Comparison of ENCODE assay signal across 8 cellular contexts in genomic region chr4:184983660-184984356, GRCh38. TPM values are rescaled to one million over a fixed set of nuclear protein-coding genes. Genes with fewer than 3 reads are reported as not detected.
DNase-seq lines count a peak whose midpoint lies in the region; ATAC-seq and TF ChIP-seq lines count a peak whose summit lies in the region.

No MANE protein-coding gene starts in this region.

- H3K27ac ChIP-seq in SK-N-SH (ENCODE audit: low read depth in 2 of 2, low read length in 1 of 2): peak overlapping the region in 1 of 2 experiments; percentile 67; a peak in 2 of 4 replicates
- no peak overlapping the region for H3K27ac ChIP-seq in adrenal gland

- no peaks in the 10 kb centered on the region for H3F3A ChIP-seq in SK-N-SH (replicated peaks; ENCODE audit: insufficient read depth)

- no peaks in the 10 kb centered on the region for H3K9me3 ChIP-seq in SK-N-SH
- H3K9me3 ChIP-seq in adrenal gland (replicated peaks in 1 of 3): no peaks in the 10 kb centered on the region

- DNase-seq in EH (ENCODE audit: low read depth) (peak; percentile 47), SK-N-SH (peak; percentile 95), adrenal gland (peak; percentile 26 to 73 (median 64)), immature natural killer cell (peak; percentile 14 to 18 (median 17)), SKM-1 (lab: John Stamatoyannopoulos, UW; ENCODE audit: unreplicated experiment) (no peak)
- DNase-seq in stimulated activated CD4-positive, alpha-beta T cell treated with anti-CD3 and anti-CD28 coated beads, Interleukin-2, amount 100 ng/mL, for 24 hours: peak; percentile 70 to 79

- no peaks in the 10 kb centered on the region for H3K9me3 Mint-ChIP-seq in immature natural killer cell

- TF ChIP-seq POLR2A in adrenal gland (IDR thresholded peaks at IDR 0.05): no peak

- peak overlapping the region; percentile 60; the same call in 1 of the 2 replicates for H3K4me2 ChIP-seq in SK-N-SH

- peak overlapping the region in 1 of 2 experiments; percentile 35; a peak in 2 of 4 replicates for H3K4me3 ChIP-seq in SK-N-SH (ENCODE audit: low read depth in 2 of 2, low read length in 1 of 2)
- H3K4me3 ChIP-seq in adrenal gland: no peak overlapping the region

- CTCF ChIA-PET in SK-N-SH (lab: Yijun Ruan, JAX): interaction anchor here (0.5 to 2.9 kb wide), 35 partner anchors 9 to 720 kb away, joined by 3 to 58 read pairs (median 4); partner anchors contain the start of gene CENPU

- TF ChIP-seq EP300 in SK-N-SH (IDR thresholded peaks at IDR 0.05; ENCODE audit: borderline replicate concordance in 1 of 2, low read depth in 1 of 2, low read length in 1 of 2): no peak

- H3K4me1 ChIP-seq in SK-N-SH (ENCODE audit: control insufficient read depth in 1 of 2, insufficient read depth in 2 of 2, low read depth in 1 of 2, low read length in 1 of 2) (peaks cover 0 to 21% of the 10 kb centered on the region in 2 experiments; a peak in 2 of 4 replicates), adrenal gland (replicated peaks in 1 of 2) (no peaks in the 10 kb centered on the region)

- no peaks in the 10 kb centered on the region for H3K9me2 ChIP-seq in SK-N-SH

- no peaks in the 10 kb centered on the region for H3K79me2 ChIP-seq in SK-N-SH (ENCODE audit: insufficient read depth)

- H3K9ac ChIP-seq in SK-N-SH: no peak overlapping the region

- no peaks in the 10 kb centered on the region for H3K36me3 ChIP-seq in SK-N-SH (replicated peaks in 1 of 2; ENCODE audit: control insufficient read depth in 1 of 2, insufficient read depth in 2 of 2, low read length in 1 of 2)
- H3K36me3 ChIP-seq in adrenal gland (replicated peaks in 1 of 2): no peaks in the 10 kb centered on the region

- peak; percentile 91 for ATAC-seq in GM21737 (IDR thresholded peaks at IDR 0.05; ENCODE audit: unreplicated experiment)

- H3K36me3 Mint-ChIP-seq in immature natural killer cell: no peaks in the 10 kb centered on the region

- intact Hi-C loops in adrenal gland (cut with DNase I): loop anchor here (5.0 to 10.0 kb wide), 2 partner anchors 237 to 239 kb away; no protein-coding TSS in a partner anchor

- H3K27me3 ChIP-seq in SK-N-SH (ENCODE audit: insufficient read depth): no peaks in the 10 kb centered on the region; the same call in 1 of the 2 replicates
- H3K27me3 ChIP-seq in adrenal gland: peaks cover 4% of the 10 kb centered on the region

- no peak overlapping the region for H3K27ac Mint-ChIP-seq in immature natural killer cell

- TF ChIP-seq CTCF in LNCAP (IDR thresholded peaks at IDR 0.05): peak; percentile 44; the same call in 1 of the 2 replicates
- TF ChIP-seq CTCF in SK-N-SH (IDR thresholded peaks at IDR 0.05): peak; percentile 45
- peak in 4 of 6 experiments; percentile 40 to 49 (median 48) for TF ChIP-seq CTCF in adrenal gland (IDR thresholded peaks at IDR 0.05)

- POLR2A ChIA-PET in SK-N-SH (lab: Yijun Ruan, JAX): interaction anchor here (0.5 to 1.5 kb wide), 4 partner anchors 191 to 238 kb away, joined by 3 to 6 read pairs (median 3); no protein-coding TSS in a partner anchor

- H4K20me1 ChIP-seq in SK-N-SH (ENCODE audit: insufficient read depth): no peaks in the 10 kb centered on the region

- H3K27me3 Mint-ChIP-seq in immature natural killer cell (ENCODE audit: low read depth in 3 of 3): peaks cover 2 to 8% (median 4%) of the 10 kb centered on the region in 3 donors

- no peak overlapping the region for H2AFZ ChIP-seq in SK-N-SH (ENCODE audit: low read depth)

- WGBS in SK-N-SH (ENCODE audit: low lambda C conversion rate): 27% methylated on average over 21 of the region's 21 CpGs
- 27 to 41% (median 35%) methylated on average over 19 to 21 of the region's 21 CpGs for WGBS in adrenal gland, 4 donors

- H3K4me1 Mint-ChIP-seq in immature natural killer cell: no peaks in the 10 kb centered on the region

- TF ChIP-seq RAD21 in SK-N-SH (IDR thresholded peaks at IDR 0.05; ENCODE audit: low read length): peak; percentile 92

- no peak overlapping the region for H3K4me3 Mint-ChIP-seq in immature natural killer cell

TF ChIP-seq in SK-N-SH, 30 proteins besides CTCF, POLR2A, EP300 and RAD21:
- TF ChIP-seq SMC3 (IDR thresholded peaks at IDR 0.05; ENCODE audit: low read depth, low read length) (peak; percentile 73), ELF1 (IDR thresholded peaks at IDR 0.05) (no peak), JUND (IDR thresholded peaks at IDR 0.05) (no peak), YY1 (IDR thresholded peaks at IDR 0.05; ENCODE audit: low read depth) (no peak), RCOR1 (IDR thresholded peaks at IDR 0.05; ENCODE audit: low read length) (peak; percentile 41; the same call in 1 of the 2 replicates), MXI1 (IDR thresholded peaks at IDR 0.05; ENCODE audit: low read depth, low read length) (peak; percentile 50; the same call in 1 of the 2 replicates), REST (IDR thresholded peaks at IDR 0.05; ENCODE audit: low read depth, low read length) (no peak)
- TF ChIP-seq, protein P1, sequence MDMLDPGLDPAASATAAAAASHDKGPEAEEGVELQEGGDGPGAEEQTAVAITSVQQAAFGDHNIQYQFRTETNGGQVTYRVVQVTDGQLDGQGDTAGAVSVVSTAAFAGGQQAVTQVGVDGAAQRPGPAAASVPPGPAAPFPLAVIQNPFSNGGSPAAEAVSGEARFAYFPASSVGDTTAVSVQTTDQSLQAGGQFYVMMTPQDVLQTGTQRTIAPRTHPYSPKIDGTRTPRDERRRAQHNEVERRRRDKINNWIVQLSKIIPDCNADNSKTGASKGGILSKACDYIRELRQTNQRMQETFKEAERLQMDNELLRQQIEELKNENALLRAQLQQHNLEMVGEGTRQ (IDR thresholded peaks at IDR 0.05; ENCODE audit: borderline replicate concordance, low read depth, low read length): no peak
- TF ChIP-seq, protein P2, sequence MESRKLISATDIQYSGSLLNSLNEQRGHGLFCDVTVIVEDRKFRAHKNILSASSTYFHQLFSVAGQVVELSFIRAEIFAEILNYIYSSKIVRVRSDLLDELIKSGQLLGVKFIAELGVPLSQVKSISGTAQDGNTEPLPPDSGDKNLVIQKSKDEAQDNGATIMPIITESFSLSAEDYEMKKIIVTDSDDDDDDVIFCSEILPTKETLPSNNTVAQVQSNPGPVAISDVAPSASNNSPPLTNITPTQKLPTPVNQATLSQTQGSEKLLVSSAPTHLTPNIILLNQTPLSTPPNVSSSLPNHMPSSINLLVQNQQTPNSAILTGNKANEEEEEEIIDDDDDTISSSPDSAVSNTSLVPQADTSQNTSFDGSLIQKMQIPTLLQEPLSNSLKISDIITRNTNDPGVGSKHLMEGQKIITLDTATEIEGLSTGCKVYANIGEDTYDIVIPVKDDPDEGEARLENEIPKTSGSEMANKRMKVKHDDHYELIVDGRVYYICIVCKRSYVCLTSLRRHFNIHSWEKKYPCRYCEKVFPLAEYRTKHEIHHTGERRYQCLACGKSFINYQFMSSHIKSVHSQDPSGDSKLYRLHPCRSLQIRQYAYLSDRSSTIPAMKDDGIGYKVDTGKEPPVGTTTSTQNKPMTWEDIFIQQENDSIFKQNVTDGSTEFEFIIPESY (IDR thresholded peaks at IDR 0.05; ENCODE audit: borderline replicate concordance, low read depth): no peak

RNA-seq across cellular contexts. Expression of gene HELT, which starts 34.5 kb away (rescaled TPM):
- polyA plus RNA-seq in SK-N-SH (2012; rRNA removed) (not detected in 2 replicates), adrenal gland (not detected), immature natural killer cell (not detected)
- polyA plus RNA-seq in SK-N-SH (2012; cell fraction: cytosol; rRNA removed): not detected in 2 replicates
- polyA plus RNA-seq in SK-N-SH (2012; cell fraction: nucleus; rRNA removed): not detected in 2 replicates
- not detected for total RNA-seq in adrenal gland
